ENCODE assay signal across 8 cellular contexts in the genomic region with DNA sequence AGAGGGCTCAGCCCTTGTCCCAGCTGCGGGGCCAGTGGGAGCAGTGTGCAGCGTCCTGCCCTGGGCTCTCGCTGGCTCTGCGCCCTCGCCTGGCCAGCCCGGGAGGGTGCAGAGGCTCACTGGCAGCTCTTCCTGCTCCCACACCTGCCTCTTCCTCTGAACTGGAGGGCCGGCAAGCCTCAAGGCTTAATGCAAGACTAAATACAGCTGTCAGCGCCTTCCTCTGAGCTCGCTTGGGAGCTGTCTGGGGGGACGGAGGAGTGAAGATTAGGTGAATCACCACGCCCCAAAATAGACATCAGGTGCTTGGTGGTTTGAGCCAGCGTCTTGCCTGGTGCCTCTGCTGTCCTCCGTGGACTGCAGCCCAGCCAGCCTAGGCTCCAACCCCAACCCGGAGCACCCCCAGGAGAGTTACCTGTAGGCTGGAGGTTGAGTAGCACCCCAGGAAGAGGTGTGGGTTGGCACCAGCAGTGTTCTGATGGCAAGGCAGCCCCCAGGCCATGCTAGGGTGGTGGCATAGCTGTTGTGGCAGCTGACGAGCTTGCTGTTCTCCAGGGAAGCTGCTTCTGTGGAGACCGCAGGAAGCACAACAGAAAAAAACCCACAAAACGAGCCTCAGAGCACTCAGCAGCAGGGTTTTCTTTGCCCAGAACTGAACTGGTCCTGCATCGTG. TPM values are rescaled to one million over a fixed set of nuclear protein-coding genes. Genes with fewer than 3 reads are reported as not detected.
DNase-seq lines count a peak whose midpoint lies in the region; ATAC-seq and TF ChIP-seq lines count a peak whose summit lies in the region.

No MANE protein-coding gene starts in this region.

- H3K4me1 ChIP-seq in Caco-2 (peaks cover 52% of the 10 kb centered on the region), OCI-LY1 (ENCODE audit: insufficient read depth, low read length, severe bottlenecking) (peaks cover 16% of the 10 kb centered on the region), parathyroid adenoma (no peaks in the 10 kb centered on the region)

- peaks cover 25% of the 10 kb centered on the region for H3K4me1 Mint-ChIP-seq in Caco-2 (ENCODE audit: low read depth, unreplicated experiment)
- peaks cover 18% of the 10 kb centered on the region for H3K4me1 Mint-ChIP-seq in type B pancreatic cell (ENCODE audit: unreplicated experiment)

- H3K79me2 ChIP-seq in OCI-LY1 (ENCODE audit: insufficient read depth, low read length) (no peaks in the 10 kb centered on the region), parathyroid adenoma (no peaks in the 10 kb centered on the region)

- H3K4me3 ChIP-seq in Caco-2 (ENCODE audit: low read depth, low read length): no peak overlapping the region
- peak overlapping the region; percentile 2 for H3K4me3 ChIP-seq in OCI-LY1 (ENCODE audit: low read depth, low read length, poor library complexity, severe bottlenecking)
- no peak overlapping the region for H3K4me3 ChIP-seq in fibroblast of mammary gland (ENCODE audit: control insufficient read depth, low read depth, low read length)
- no peak overlapping the region for H3K4me3 ChIP-seq in parathyroid adenoma (ENCODE audit: low read depth, low read length)

- H3F3A ChIP-seq in OCI-LY1 (ENCODE audit: insufficient read depth, low read length): no peaks in the 10 kb centered on the region

- DNase-seq in Caco-2 (peak; percentile 74 to 77), HPDE6-E6E7 (ENCODE audit: extremely low spot score) (peak; percentile 85), activated T-cell treated with anti-CD3 and anti-CD28 coated beads for 48 hours (ENCODE audit: low read depth) (peak; percentile 70), fibroblast of mammary gland (ENCODE audit: low read depth) (peak; percentile 48), type B pancreatic cell (ENCODE audit: extremely low spot score, unreplicated experiment) (no peak)

- H3K4me2 ChIP-seq in OCI-LY1 (ENCODE audit: low read length) (peak overlapping the region; percentile 33; the same call in 1 of the 2 replicates), parathyroid adenoma (ENCODE audit: low read length) (no peak overlapping the region)

- H3K9me3 Mint-ChIP-seq in Caco-2 (ENCODE audit: unreplicated experiment): no peaks in the 10 kb centered on the region
- no peaks in the 10 kb centered on the region for H3K9me3 Mint-ChIP-seq in type B pancreatic cell

- ATAC-seq in GM21360 (IDR thresholded peaks at IDR 0.05; ENCODE audit: unreplicated experiment): peak; percentile 93

- H3K4me3 Mint-ChIP-seq in Caco-2 (ENCODE audit: unreplicated experiment): no peak overlapping the region
- no peak overlapping the region for H3K4me3 Mint-ChIP-seq in type B pancreatic cell

- H3K27me3 Mint-ChIP-seq in Caco-2 (ENCODE audit: insufficient read depth, unreplicated experiment) (no peaks in the 10 kb centered on the region), type B pancreatic cell (peaks cover 8% of the 10 kb centered on the region)

- TF ChIP-seq CTCF in Caco-2 (IDR thresholded peaks at IDR 0.05; ENCODE audit: insufficient read depth in 1 of 2, low read depth in 1 of 2, low read length in 1 of 2, severe bottlenecking in 1 of 2, unreplicated experiment in 1 of 2): peak; percentile 65 to 90
- peak; percentile 86 for TF ChIP-seq CTCF in OCI-LY1 (IDR thresholded peaks at IDR 0.05; ENCODE audit: low read length)
- TF ChIP-seq CTCF in fibroblast of mammary gland (conservative IDR thresholded peaks at IDR 0.05; ENCODE audit: control insufficient read depth, insufficient read depth, low read depth, low read length): peak; percentile 62
- TF ChIP-seq CTCF in parathyroid adenoma (IDR thresholded peaks at IDR 0.05): peak; percentile 60
- TF ChIP-seq CTCF in type B pancreatic cell (conservative IDR thresholded peaks at IDR 0.05): peak; percentile 83

- no peaks in the 10 kb centered on the region for H3K9me3 ChIP-seq in Caco-2
- H3K9me3 ChIP-seq in OCI-LY1 (ENCODE audit: low read length): no peaks in the 10 kb centered on the region
- no peaks in the 10 kb centered on the region for H3K9me3 ChIP-seq in parathyroid adenoma (ENCODE audit: control insufficient read depth, low read length)

- no TSS peak for BruUV-seq in Caco-2 (replicated peaks; lab: Mats Ljungman, UMichigan)

- H3K9ac ChIP-seq in OCI-LY1 (ENCODE audit: low read length): no peak overlapping the region; the same call in 1 of the 2 replicates
- no peak overlapping the region for H3K9ac ChIP-seq in parathyroid adenoma

- H3K36me3 ChIP-seq in Caco-2 (ENCODE audit: control insufficient read depth, insufficient read depth, low read length) (no peaks in the 10 kb centered on the region), OCI-LY1 (ENCODE audit: insufficient read depth, low read length) (no peaks in the 10 kb centered on the region), parathyroid adenoma (ENCODE audit: control insufficient read depth, insufficient read depth, low read length) (no peaks in the 10 kb centered on the region)

- CTCF ChIA-PET in Caco-2 (lab: Charles Lee): interaction anchor here (0.6 to 2.5 kb wide), 13 partner anchors 9 to 291 kb away, joined by 3 to 30 read pairs (median 4); partner anchors contain the start of gene ZBTB21

- intact Hi-C loops in Caco-2 (cut with micrococcal nuclease; ENCODE audit: unreplicated experiment): loop anchor here (1.0 kb wide), 1 partner anchor 102 kb away; no protein-coding TSS in a partner anchor

- POLR2A ChIA-PET in Caco-2 (lab: Charles Lee): interaction anchor here (0.6 kb wide), 1 partner anchor 111 kb away, joined by 5 read pairs; no protein-coding TSS in a partner anchor

- H3K36me3 Mint-ChIP-seq in Caco-2 (ENCODE audit: insufficient read depth, unreplicated experiment): peaks cover 4% of the 10 kb centered on the region
- no peaks in the 10 kb centered on the region for H3K36me3 Mint-ChIP-seq in type B pancreatic cell

- H3K27ac Mint-ChIP-seq in Caco-2 (ENCODE audit: unreplicated experiment): no peak overlapping the region
- H3K27ac Mint-ChIP-seq in type B pancreatic cell: no peak overlapping the region

- H2AFZ ChIP-seq in OCI-LY1 (ENCODE audit: low read length): no peak overlapping the region
- H2AFZ ChIP-seq in parathyroid adenoma: peak overlapping the region; percentile 53

- no peaks in the 10 kb centered on the region for H3K9me2 ChIP-seq in OCI-LY1 (ENCODE audit: low read depth, low read length)

- no peaks in the 10 kb centered on the region for H4K20me1 ChIP-seq in OCI-LY1 (ENCODE audit: insufficient read depth, low read length)

- H3K27ac ChIP-seq in OCI-LY1 (ENCODE audit: low read depth, low read length, poor library complexity, severe bottlenecking) (peak overlapping the region; percentile 50), parathyroid adenoma (no peak overlapping the region)

- no peaks in the 10 kb centered on the region for H3K27me3 ChIP-seq in Caco-2 (replicated peaks; ENCODE audit: control insufficient read depth, insufficient read depth, low read length)
- H3K27me3 ChIP-seq in OCI-LY1 (ENCODE audit: insufficient read depth, low read length): peaks cover 6% of the 10 kb centered on the region; the same call in 1 of the 2 replicates
- no peaks in the 10 kb centered on the region for H3K27me3 ChIP-seq in parathyroid adenoma (ENCODE audit: control insufficient read depth, insufficient read depth, low read length)

RNA-seq across cellular contexts. Expression of gene UMODL1, which starts 36.9 kb away (rescaled TPM):
- total RNA-seq in Caco-2 (2022): 0.20 and 0.21 TPM in 2 replicates
- 0.36 and 1.0 TPM in 2 replicates for total RNA-seq in type B pancreatic cell (ENCODE audit: low replicate concordance)
